ENCODE assay signal across 9 cellular contexts in genomic region chr10:103894454-103894853, GRCh38. TPM values are rescaled to one million over a fixed set of nuclear protein-coding genes. Genes with fewer than 3 reads are reported as not detected.
A peak's percentile ranks its signal among the peaks of the same experiment; 100 is the strongest.
DNase-seq lines count a peak whose midpoint lies in the region; ATAC-seq and TF ChIP-seq lines count a peak whose summit lies in the region.
"Had no signal": no experiment of that assay in that cellular context is flagged by ENCODE, and none has a peak within 500 bp of the region (broad histone marks: within the 10 kb centered on the region; RNA-seq: fewer than 3 reads in every experiment).

No MANE protein-coding gene starts in this region.

- no peak overlapping the region for H2AFZ ChIP-seq in HCT116 (ENCODE audit: low read depth, low read length, poor library complexity, severe bottlenecking)

- H3K4me3 Mint-ChIP-seq in activated CD4-positive, alpha-beta memory T cell treated with anti-CD3 and anti-CD28 coated beads, Interleukin-2, amount 10 ng/mL, durations not matched to agents 7 days and 5 days = peak overlapping the region; percentile 5

- no peaks in the 10 kb centered on the region for H4K20me1 ChIP-seq in HCT116 (ENCODE audit: insufficient read depth)

- H3K27me3 Mint-ChIP-seq in activated CD4-positive, alpha-beta memory T cell treated with anti-CD3 and anti-CD28 coated beads, Interleukin-2, amount 10 ng/mL, durations not matched to agents 7 days and 5 days = no peaks in the 10 kb centered on the region

- H3K79me2 ChIP-seq in HCT116 (ENCODE audit: insufficient read depth, low read length) = no peaks in the 10 kb centered on the region

- intact Hi-C loops in HCT116 (cut with micrococcal nuclease) (loop anchor here (10.0 kb wide), 1 partner anchor 440 kb away; the partner anchor contains the start of gene ITPRIP), sciatic nerve (cut with DNase I) (no loop called here)

- BruUV-seq in HCT116 (replicated peaks; lab: Mats Ljungman, UMichigan) = no TSS peak

- no peak for TF ChIP-seq RAD21 in HCT116 (IDR thresholded peaks at IDR 0.05; ENCODE audit: low read depth)

- POLR2A ChIA-PET in HCT116 (lab: Charles Lee) = interaction anchor here (1.4 kb wide), 1 partner anchor 14 kb away, joined by 4 read pairs; no protein-coding TSS in a partner anchor
- POLR2A ChIA-PET in activated CD4-positive, alpha-beta memory T cell treated with anti-CD3 and anti-CD28 coated beads, Interleukin-2, amount 10 ng/mL, durations not matched to agents 7 days and 5 days (lab: Charles Lee) = interaction anchor here (0.8 to 5.3 kb wide), 7 partner anchors 8 to 227 kb away, joined by 3 to 104 read pairs (median 10); partner anchors contain the start of genes SFR1 and STN1

- no peaks in the 10 kb centered on the region for H3K9me3 Mint-ChIP-seq in activated CD4-positive, alpha-beta memory T cell treated with anti-CD3 and anti-CD28 coated beads, Interleukin-2, amount 10 ng/mL, durations not matched to agents 7 days and 5 days

- TF ChIP-seq CTCF in HCT116 (IDR thresholded peaks at IDR 0.05 in 2 of 3, conservative IDR thresholded peaks at IDR 0.05 in 1 of 3; ENCODE audit: borderline replicate concordance in 1 of 3, insufficient read depth in 1 of 3, low read depth in 2 of 3, low read length in 2 of 3) = no peak
- TF ChIP-seq CTCF in foreskin fibroblast (IDR thresholded peaks at IDR 0.05; ENCODE audit: low read depth, low read length) = no peak

- CTCF ChIA-PET in HCT116 (lab: Charles Lee) = interaction anchor here (0.6 to 1.7 kb wide), 2 partner anchors 181 to 380 kb away, joined by 3 to 6 read pairs; no protein-coding TSS in a partner anchor
- CTCF ChIA-PET in activated CD4-positive, alpha-beta memory T cell treated with anti-CD3 and anti-CD28 coated beads, Interleukin-2, amount 10 ng/mL, durations not matched to agents 7 days and 5 days (lab: Charles Lee) = interaction anchor here (0.7 to 3.4 kb wide), 12 partner anchors 9 to 409 kb away, joined by 3 to 30 read pairs (median 4); partner anchors contain the start of gene SFR1

- peaks cover 76% of the 10 kb centered on the region for H3K4me1 Mint-ChIP-seq in activated CD4-positive, alpha-beta memory T cell treated with anti-CD3 and anti-CD28 coated beads, Interleukin-2, amount 10 ng/mL, durations not matched to agents 7 days and 5 days

- H3K4me2 ChIP-seq in HCT116 (ENCODE audit: low read length) = peak overlapping the region; percentile 61

- no peaks in the 10 kb centered on the region for H3K9me3 ChIP-seq in HCT116 (ENCODE audit: control insufficient read depth in 1 of 2, insufficient read depth in 1 of 2, low read depth in 1 of 2, low read length in 2 of 2)

- DNase-seq in HCT116 (ENCODE audit: low read depth, low spot score) (no peak), foreskin fibroblast (peak; percentile 50 to 78), sciatic nerve (ENCODE audit: low spot score) (no peak), NCI-H1436 (lab: John Stamatoyannopoulos, UW) (no peak), OCI-M1 (lab: John Stamatoyannopoulos, UW) (no peak)
- DNase-seq in activated CD4-positive, alpha-beta memory T cell treated with anti-CD3 and anti-CD28 coated beads, Interleukin-2, amount 10 ng/mL, durations not matched to agents 7 days and 5 days = no peak
- DNase-seq: cerebellar nuclear complex had no signal

- H3K9me2 ChIP-seq in HCT116 (ENCODE audit: insufficient read depth) = no peaks in the 10 kb centered on the region

- ATAC-seq in HCT116 = no peak
- peak; percentile 56 for ATAC-seq in sciatic nerve
- no peak for ATAC-seq in GM18858 (IDR thresholded peaks at IDR 0.05; ENCODE audit: unreplicated experiment)
- ATAC-seq in GM21360 (IDR thresholded peaks at IDR 0.05; ENCODE audit: unreplicated experiment) = no peak

- H3K27ac ChIP-seq in HCT116 (ENCODE audit: low read depth, low read length) = peak overlapping the region; percentile 84

- H3K36me3 ChIP-seq in HCT116 (ENCODE audit: control insufficient read depth in 1 of 2, insufficient read depth in 2 of 2, low read length in 2 of 2) = peaks cover 2 to 23% of the 10 kb centered on the region in 2 experiments; a peak in 2 of 4 replicates

- no peaks in the 10 kb centered on the region for H3K27me3 ChIP-seq in HCT116 (ENCODE audit: insufficient read depth, low read length)

- peak overlapping the region; percentile 91 for H3K27ac Mint-ChIP-seq in activated CD4-positive, alpha-beta memory T cell treated with anti-CD3 and anti-CD28 coated beads, Interleukin-2, amount 10 ng/mL, durations not matched to agents 7 days and 5 days

- H3K4me1 ChIP-seq in HCT116 (ENCODE audit: control insufficient read depth in 1 of 2, insufficient read depth in 2 of 2, low read length in 2 of 2) = peaks cover 84 to 90% of the 10 kb centered on the region in 2 experiments

- RAD21 ChIA-PET in HCT116 (lab: Charles Lee; ENCODE audit: low non-redundant PET in 1 of 2, low total read pairs in 2 of 2, uncharacterized antibody in 2 of 2, unreplicated experiment in 2 of 2) = interaction anchor here in 1 of 2 experiments (0.6 kb wide), 1 partner anchor 182 kb away, joined by 3 read pairs; no protein-coding TSS in a partner anchor

- peak overlapping the region; percentile 34 for H3K9ac ChIP-seq in HCT116 (ENCODE audit: low read length)

- peaks cover 76% of the 10 kb centered on the region for H3K36me3 Mint-ChIP-seq in activated CD4-positive, alpha-beta memory T cell treated with anti-CD3 and anti-CD28 coated beads, Interleukin-2, amount 10 ng/mL, durations not matched to agents 7 days and 5 days (ENCODE audit: low read depth)

- H3K4me3 ChIP-seq in HCT116 (replicated peaks in 1 of 2; ENCODE audit: low read depth in 1 of 2, low read length in 2 of 2) (peak overlapping the region in 1 of 2 experiments; percentile 17; a peak in 2 of 4 replicates), foreskin fibroblast (ENCODE audit: low read depth in 1 of 2, low read length in 2 of 2) (no peak overlapping the region)

- TF ChIP-seq POLR2A in HCT116 (IDR thresholded peaks at IDR 0.05; ENCODE audit: borderline replicate concordance, extremely low read depth, insufficient read depth, insufficient read length) = no peak

TF ChIP-seq in HCT116, 20 proteins besides CTCF, POLR2A, EP300 and RAD21 (continues in another document):
- no peak for TF ChIP-seq EZH2phosphoT487 (IDR thresholded peaks at IDR 0.05; ENCODE audit: borderline replicate concordance)
- no peak for TF ChIP-seq YY1 (IDR thresholded peaks at IDR 0.05; ENCODE audit: extremely low read depth, insufficient replicate concordance, low read depth, low read length)
- no peak for TF ChIP-seq CBX3 (IDR thresholded peaks at IDR 0.05; ENCODE audit: low read depth)
- TF ChIP-seq EGR1 (IDR thresholded peaks at IDR 0.05; ENCODE audit: low read depth) = no peak
- TF ChIP-seq EZH2 (IDR thresholded peaks at IDR 0.05) = no peak
- TF ChIP-seq, protein P1, sequence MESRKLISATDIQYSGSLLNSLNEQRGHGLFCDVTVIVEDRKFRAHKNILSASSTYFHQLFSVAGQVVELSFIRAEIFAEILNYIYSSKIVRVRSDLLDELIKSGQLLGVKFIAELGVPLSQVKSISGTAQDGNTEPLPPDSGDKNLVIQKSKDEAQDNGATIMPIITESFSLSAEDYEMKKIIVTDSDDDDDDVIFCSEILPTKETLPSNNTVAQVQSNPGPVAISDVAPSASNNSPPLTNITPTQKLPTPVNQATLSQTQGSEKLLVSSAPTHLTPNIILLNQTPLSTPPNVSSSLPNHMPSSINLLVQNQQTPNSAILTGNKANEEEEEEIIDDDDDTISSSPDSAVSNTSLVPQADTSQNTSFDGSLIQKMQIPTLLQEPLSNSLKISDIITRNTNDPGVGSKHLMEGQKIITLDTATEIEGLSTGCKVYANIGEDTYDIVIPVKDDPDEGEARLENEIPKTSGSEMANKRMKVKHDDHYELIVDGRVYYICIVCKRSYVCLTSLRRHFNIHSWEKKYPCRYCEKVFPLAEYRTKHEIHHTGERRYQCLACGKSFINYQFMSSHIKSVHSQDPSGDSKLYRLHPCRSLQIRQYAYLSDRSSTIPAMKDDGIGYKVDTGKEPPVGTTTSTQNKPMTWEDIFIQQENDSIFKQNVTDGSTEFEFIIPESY (IDR thresholded peaks at IDR 0.05; ENCODE audit: extremely low read depth, insufficient replicate concordance, low read length) = no peak
- no peak for TF ChIP-seq TCF7L2 (IDR thresholded peaks at IDR 0.05; ENCODE audit: borderline replicate concordance, extremely low read depth, insufficient read depth, insufficient read length)
- TF ChIP-seq ZFX (IDR thresholded peaks at IDR 0.05) = no peak
- TF ChIP-seq CEBPB (IDR thresholded peaks at IDR 0.05; ENCODE audit: low read depth) = no peak
- TF ChIP-seq SRF (IDR thresholded peaks at IDR 0.05; ENCODE audit: low read depth) = no peak
- no peak for TF ChIP-seq FOSL1 (IDR thresholded peaks at IDR 0.05; ENCODE audit: low read depth)
- TF ChIP-seq ZNF274 (IDR thresholded peaks at IDR 0.05; ENCODE audit: low read depth, low read length) = no peak

RNA-seq across cellular contexts. Expression of gene STN1, which starts 23.5 kb away (rescaled TPM):
- 74.7 TPM for total RNA-seq in HCT116 (2021; ENCODE audit: unreplicated experiment)
- 55.0 and 72.1 TPM in 2 replicates for polyA plus RNA-seq in HCT116 (2012)
- total RNA-seq in activated CD4-positive, alpha-beta memory T cell treated with anti-CD3 and anti-CD28 coated beads, Interleukin-2, amount 10 ng/mL, durations not matched to agents 7 days and 5 days = 10 to 100 TPM; 55.1 to 56.8 TPM
- total RNA-seq in sciatic nerve = 14.5 TPM

RNA-seq across cellular contexts. Expression of gene SH3PXD2A, which starts 39.1 kb away (rescaled TPM):
- total RNA-seq in HCT116 (2021; ENCODE audit: unreplicated experiment) = 8.7 TPM
- polyA plus RNA-seq in HCT116 (2012) = 3.8 and 4.2 TPM in 2 replicates
- total RNA-seq in activated CD4-positive, alpha-beta memory T cell treated with anti-CD3 and anti-CD28 coated beads, Interleukin-2, amount 10 ng/mL, durations not matched to agents 7 days and 5 days = 10 to 100 TPM; 16.5 to 17.9 TPM
- total RNA-seq in sciatic nerve = 166 TPM

Comparison
In these comparisons a context has a peak if more than half of its experiments do, and no peak if none do; other contexts are left out.
1. DNase-seq: peak in foreskin fibroblast (2 of 2); none in HCT116 (single experiment), activated CD4-positive, alpha-beta memory T cell treated with anti-CD3 and anti-CD28 coated beads, Interleukin-2, amount 10 ng/mL, durations not matched to agents 7 days and 5 days (single experiment), sciatic nerve (single experiment), NCI-H1436 (single experiment) and OCI-M1 (single experiment).